Comparison of ENCODE assay signal across 29 cellular contexts in the genomic region with DNA sequence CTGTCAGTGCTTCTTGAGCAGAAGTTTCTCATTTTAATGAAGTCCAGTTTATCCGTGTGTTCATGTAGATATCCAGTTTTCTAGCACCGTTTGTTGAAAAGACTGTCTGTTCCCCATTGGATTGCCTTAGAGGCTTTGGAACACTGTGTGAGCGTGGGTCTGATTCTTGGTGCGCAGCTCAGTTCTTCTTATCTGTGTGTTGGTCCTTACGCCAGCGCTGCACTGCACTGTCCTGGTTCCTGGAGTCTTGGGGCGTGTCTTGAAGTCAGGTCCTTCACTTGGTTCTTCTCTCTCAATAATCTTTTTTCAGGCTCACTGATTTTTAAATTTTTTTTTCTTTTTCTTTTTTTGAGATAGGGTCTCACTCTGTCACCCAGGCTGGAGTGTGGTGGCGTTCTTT.
"Had no signal": no experiment of that assay in that cellular context is flagged by ENCODE, and none has a peak within 500 bp of the region (broad histone marks: within the 10 kb centered on the region; RNA-seq: fewer than 3 reads in every experiment).

No MANE protein-coding gene starts in this region.

- H3K4me1 ChIP-seq: colonic mucosa, lower lobe of right lung, parathyroid adenoma, uterus had no signal

- H3K27me3 ChIP-seq: colonic mucosa, esophagus squamous epithelium, heart right ventricle, neutrophil, stomach, tibial artery, upper lobe of left lung, uterus had no signal

- H3K9ac ChIP-seq: parathyroid adenoma had no signal

- H3K27ac Mint-ChIP-seq: dendritic cell treated with granulocyte-macrophage colony-stimulating factor and Interleukin-4, amounts not matched to agents 40 ng/mL and 50 ng/mL, for 4 days; immature natural killer cell; nephron progenitor cell; stimulated activated effector memory CD8-positive, alpha-beta T cell treated with anti-CD3 and anti-CD28 coated beads, Interleukin-12 subunit alpha, Interleukin-12 subunit beta, amount 100 ng/mL, for 72 hours had no signal

- H3K27me3 Mint-ChIP-seq: dendritic cell treated with granulocyte-macrophage colony-stimulating factor and Interleukin-4, amounts not matched to agents 40 ng/mL and 50 ng/mL, for 4 days; naive thymus-derived CD8-positive, alpha-beta T cell; progenitor cell of endocrine pancreas had no signal

- FAIRE-seq: endometrium had no signal

- H3K9me3 Mint-ChIP-seq: dendritic cell treated with granulocyte-macrophage colony-stimulating factor and Interleukin-4, amounts not matched to agents 40 ng/mL and 50 ng/mL, for 4 days; immature natural killer cell; naive thymus-derived CD8-positive, alpha-beta T cell; nephron progenitor cell; stimulated activated effector memory CD8-positive, alpha-beta T cell treated with anti-CD3 and anti-CD28 coated beads, Interleukin-12 subunit alpha, Interleukin-12 subunit beta, amount 100 ng/mL, for 72 hours had no signal

- H3K27ac ChIP-seq: colonic mucosa, esophagus squamous epithelium, heart right ventricle, lower lobe of right lung, neutrophil, parathyroid adenoma, stomach, tibial artery, upper lobe of left lung, uterus had no signal

- H2AFZ ChIP-seq: parathyroid adenoma had no signal

- H3K36me3 ChIP-seq: colonic mucosa, uterus had no signal

- H3K9me3 ChIP-seq: colonic mucosa, esophagus squamous epithelium, heart right ventricle, lower lobe of right lung, neutrophil, stomach, tibial artery, upper lobe of left lung, uterus had no signal

- H3K4me1 Mint-ChIP-seq: nephron progenitor cell had no signal

- H3K4me3 Mint-ChIP-seq: dendritic cell treated with granulocyte-macrophage colony-stimulating factor and Interleukin-4, amounts not matched to agents 40 ng/mL and 50 ng/mL, for 4 days; immature natural killer cell; naive thymus-derived CD8-positive, alpha-beta T cell; nephron progenitor cell; stimulated activated effector memory CD8-positive, alpha-beta T cell treated with anti-CD3 and anti-CD28 coated beads, Interleukin-12 subunit alpha, Interleukin-12 subunit beta, amount 100 ng/mL, for 72 hours had no signal

- ATAC-seq: heart right ventricle; left ventricle myocardium superior; lower lobe of right lung; naive thymus-derived CD8-positive, alpha-beta T cell; sciatic nerve; stimulated activated effector memory CD8-positive, alpha-beta T cell treated with anti-CD3 and anti-CD28 coated beads, Interleukin-12 subunit alpha, Interleukin-12 subunit beta, amount 100 ng/mL, for 72 hours had no signal

- H3K4me3 ChIP-seq: colonic mucosa, esophagus squamous epithelium, heart right ventricle, lower lobe of right lung, stomach, tibial artery, upper lobe of left lung, uterus had no signal

- DNase-seq: colonic mucosa; effector memory CD4-positive, alpha-beta T cell; erythroblast; esophagus squamous epithelium; foreskin melanocyte; glutamatergic neuron; heart right ventricle; hippocampal formation; immature natural killer cell; islet precursor cell; kidney glomerular epithelial cell; left ventricle myocardium superior; lower lobe of right lung; naive thymus-derived CD8-positive, alpha-beta T cell; nephron progenitor cell; stimulated activated CD4-positive, alpha-beta T cell treated with anti-CD3 and anti-CD28 coated beads, Interleukin-2, amount 100 ng/mL, for 24 hours; stimulated activated CD4-positive, alpha-beta T cell treated with anti-CD3 and anti-CD28 coated beads, Interleukin-4, amount 100 ng/mL, for 24 hours; stimulated activated naive CD4-positive, alpha-beta T cell treated with Interleukin-2 at 50 U/mL for 16 hours; stomach; tibial artery; upper lobe of left lung; uterus had no signal
